15 cellular contexts compared by ENCODE assay signal in genomic region chr3:73616056-73616455, GRCh38. TPM values are rescaled to one million over a fixed set of nuclear protein-coding genes. Genes with fewer than 3 reads are reported as not detected.
DNase-seq lines count a peak whose midpoint lies in the region; ATAC-seq and TF ChIP-seq lines count a peak whose summit lies in the region.
"Had no signal": no experiment of that assay in that cellular context is flagged by ENCODE, and none has a peak within 500 bp of the region (broad histone marks: within the 10 kb centered on the region; RNA-seq: fewer than 3 reads in every experiment).

No MANE protein-coding gene starts in this region.

- intact Hi-C loops in left ventricle myocardium inferior (cut with micrococcal nuclease) (no loop called here), psoas muscle (cut with DNase I) (no loop called here), esophagus squamous epithelium (cut with DNase I) (no loop called here)

- DNase-seq in left ventricle myocardium inferior (no peak), right atrium auricular region (ENCODE audit: low spot score) (no peak), psoas muscle (no peak), CD1c-positive myeloid dendritic cell (ENCODE audit: extremely low spot score) (no peak), esophagus squamous epithelium (lab: John Stamatoyannopoulos, UW) (no peak)
- no peak for DNase-seq in activated CD4-positive, alpha-beta T cell treated with anti-CD3 and anti-CD28 coated beads for 4 hours
- DNase-seq: ACHN; Calu3; CD4-positive, alpha-beta T cell; DMS 273 treated with DMSO at 0.1 percent for 48 hours; HCEC 1CT; HFFc6 had no signal

- H3K27ac ChIP-seq in left ventricle myocardium inferior (replicated peaks) (peak overlapping the region; percentile 96), right atrium auricular region (no peak overlapping the region), psoas muscle (peak overlapping the region; percentile 91), subcutaneous abdominal adipose tissue (ENCODE audit: low read depth, low read length) (peak overlapping the region; percentile 56), esophagus squamous epithelium (no peak overlapping the region)
- H3K27ac ChIP-seq: BLaER1 treated with 17β-estradiol and CSF1 and Interleukin-3, amounts not matched to agents 10 nM and 100 nM had no signal

- no peaks in the 10 kb centered on the region for H3K9me3 ChIP-seq in left ventricle myocardium inferior (replicated peaks)
- no peaks in the 10 kb centered on the region for H3K9me3 ChIP-seq in right atrium auricular region
- no peaks in the 10 kb centered on the region for H3K9me3 ChIP-seq in psoas muscle
- no peaks in the 10 kb centered on the region for H3K9me3 ChIP-seq in subcutaneous abdominal adipose tissue (ENCODE audit: control insufficient read depth in 5 of 5, low read length in 5 of 5)
- H3K9me3 ChIP-seq in esophagus squamous epithelium: no peaks in the 10 kb centered on the region
- H3K9me3 ChIP-seq: BLaER1 treated with 17β-estradiol and CSF1 and Interleukin-3, amounts not matched to agents 10 nM and 100 nM had no signal

- no peak for TF ChIP-seq POLR2A in esophagus squamous epithelium (IDR thresholded peaks at IDR 0.05)

- H3K27me3 ChIP-seq in left ventricle myocardium inferior (ENCODE audit: low read depth) (no peaks in the 10 kb centered on the region), right atrium auricular region (no peaks in the 10 kb centered on the region), psoas muscle (ENCODE audit: insufficient read depth in 3 of 3, low read length in 2 of 3) (no peaks in the 10 kb centered on the region), subcutaneous abdominal adipose tissue (ENCODE audit: control insufficient read depth in 5 of 5, insufficient read depth in 4 of 5, low read length in 5 of 5) (no peaks in the 10 kb centered on the region), esophagus squamous epithelium (no peaks in the 10 kb centered on the region)
- H3K27me3 ChIP-seq: BLaER1 treated with 17β-estradiol and CSF1 and Interleukin-3, amounts not matched to agents 10 nM and 100 nM had no signal

- 49 to 68% (median 54%) methylated on average over 3 of the region's 3 CpGs for WGBS in psoas muscle, 3 donors
- 75 to 85% methylated on average over 3 of the region's 3 CpGs for WGBS in esophagus squamous epithelium, 2 donors

- H3K4me1 ChIP-seq in left ventricle myocardium inferior (peaks cover 97% of the 10 kb centered on the region), right atrium auricular region (peaks cover 0 to 56% of the 10 kb centered on the region in 2 donors), psoas muscle (peaks cover 66% of the 10 kb centered on the region), subcutaneous abdominal adipose tissue (ENCODE audit: control insufficient read depth in 5 of 5, insufficient read depth in 5 of 5, low read length in 5 of 5) (peaks cover 4 to 66% (median 51%) of the 10 kb centered on the region in 5 donors), esophagus squamous epithelium (peaks cover 0 to 62% (median 5%) of the 10 kb centered on the region in 3 donors)
- H3K4me1 ChIP-seq: BLaER1 treated with 17β-estradiol and CSF1 and Interleukin-3, amounts not matched to agents 10 nM and 100 nM had no signal

- no peaks in the 10 kb centered on the region for H3K36me3 ChIP-seq in left ventricle myocardium inferior
- no peaks in the 10 kb centered on the region for H3K36me3 ChIP-seq in right atrium auricular region
- no peaks in the 10 kb centered on the region for H3K36me3 ChIP-seq in psoas muscle (ENCODE audit: insufficient read depth in 1 of 2, low read depth in 1 of 2)
- no peaks in the 10 kb centered on the region for H3K36me3 ChIP-seq in subcutaneous abdominal adipose tissue (ENCODE audit: control insufficient read depth in 5 of 5, insufficient read depth in 5 of 5, low read length in 5 of 5)
- no peaks in the 10 kb centered on the region for H3K36me3 ChIP-seq in esophagus squamous epithelium
- H3K36me3 ChIP-seq: BLaER1 treated with 17β-estradiol and CSF1 and Interleukin-3, amounts not matched to agents 10 nM and 100 nM had no signal

- peak; percentile 7 to 56 (median 44) for ATAC-seq in psoas muscle

- peak overlapping the region; percentile 7 for H3K4me3 ChIP-seq in left ventricle myocardium inferior
- H3K4me3 ChIP-seq in right atrium auricular region: no peak overlapping the region
- no peak overlapping the region for H3K4me3 ChIP-seq in psoas muscle
- no peak overlapping the region for H3K4me3 ChIP-seq in subcutaneous abdominal adipose tissue (ENCODE audit: low read depth in 1 of 5, low read length in 5 of 5)
- no peak overlapping the region for H3K4me3 ChIP-seq in esophagus squamous epithelium
- H3K4me3 ChIP-seq: BLaER1 treated with 17β-estradiol and CSF1 and Interleukin-3, amounts not matched to agents 10 nM and 100 nM had no signal

- no peak overlapping the region for H3K9ac ChIP-seq in subcutaneous abdominal adipose tissue (ENCODE audit: low read length in 5 of 5)
- H3K9ac ChIP-seq: BLaER1 treated with 17β-estradiol and CSF1 and Interleukin-3, amounts not matched to agents 10 nM and 100 nM had no signal

- no peak for TF ChIP-seq CTCF in left ventricle myocardium inferior (IDR thresholded peaks at IDR 0.05; ENCODE audit: borderline replicate concordance)
- TF ChIP-seq CTCF in right atrium auricular region (IDR thresholded peaks at IDR 0.05): no peak
- TF ChIP-seq CTCF in psoas muscle (IDR thresholded peaks at IDR 0.05): no peak
- no peak for TF ChIP-seq CTCF in esophagus squamous epithelium (IDR thresholded peaks at IDR 0.05)

RNA-seq across cellular contexts. Expression of gene PDZRN3, which starts 8.7 kb away (rescaled TPM):
- total RNA-seq in left ventricle myocardium inferior (114 TPM), right atrium auricular region (10 to 100 TPM; 66.8 to 87.4 TPM), psoas muscle (10 to 100 TPM; 13.2 to 39.3 (median 17.2) TPM), esophagus squamous epithelium (10 to 100 TPM; 22.1 to 54.9 (median 38.9) TPM)
- 10 to 100 TPM in 2 of 3 donors, 1 to 10 TPM in 1; 2.5 to 18.0 (median 13.4) TPM for polyA plus RNA-seq in psoas muscle
- total RNA-seq: A172; Calu3; CD4-positive, alpha-beta T cell had no signal

Comparison
In these comparisons a context has a peak if more than half of its experiments do, and no peak if none do; other contexts are left out.
1. H3K27ac ChIP-seq: peak in left ventricle myocardium inferior (single experiment), psoas muscle (single experiment) and subcutaneous abdominal adipose tissue (single experiment); none in right atrium auricular region (0 of 2) and esophagus squamous epithelium (0 of 4).